ENCODE assay signal across 20 cellular contexts in the genomic region with DNA sequence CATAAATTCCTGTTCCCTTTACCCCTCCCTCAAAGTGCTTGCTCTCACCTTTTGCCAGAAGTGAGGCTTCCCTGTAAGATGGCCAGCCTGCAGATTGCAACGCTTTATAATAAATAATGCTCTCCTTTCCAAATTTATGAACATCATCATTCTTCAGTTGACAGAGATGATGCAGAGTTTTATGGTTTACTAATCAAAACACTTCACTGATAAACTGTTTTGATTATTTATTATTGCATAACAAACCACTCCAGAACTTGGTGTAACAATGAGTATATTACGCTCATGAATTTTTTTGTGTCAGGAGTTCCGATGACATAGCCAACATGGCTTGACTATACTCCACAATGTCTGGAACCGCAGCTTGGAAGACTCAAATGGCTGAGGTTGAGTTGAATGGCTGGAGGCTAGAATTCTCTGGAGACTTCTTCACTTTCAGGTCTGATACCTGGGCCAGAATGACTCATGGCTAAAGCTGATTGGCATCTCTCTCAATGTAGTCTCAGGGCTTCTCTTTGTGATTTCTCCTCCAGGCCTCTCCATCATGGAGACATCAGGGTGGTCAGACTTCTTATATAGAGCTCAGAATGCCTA. TPM values are rescaled to one million over a fixed set of nuclear protein-coding genes. Genes with fewer than 3 reads are reported as not detected.
DNase-seq lines count a peak whose midpoint lies in the region; ATAC-seq, FAIRE-seq and TF ChIP-seq lines count a peak whose summit lies in the region.
"Had no signal": no experiment of that assay in that cellular context is flagged by ENCODE, and none has a peak within 500 bp of the region (broad histone marks: within the 10 kb centered on the region; RNA-seq: fewer than 3 reads in every experiment).

No MANE protein-coding gene starts in this region.

- no peaks in the 10 kb centered on the region for H3K9me3 Mint-ChIP-seq in dendritic cell treated with granulocyte-macrophage colony-stimulating factor and Interleukin-4, amounts not matched to agents 40 ng/mL and 50 ng/mL, for 4 days
- H3K9me3 Mint-ChIP-seq in nephron = no peaks in the 10 kb centered on the region
- H3K9me3 Mint-ChIP-seq: T-helper 1 cell treated with Interleukin-12 subunit alpha and Interleukin-12 subunit beta and Interleukin-4 antibody, amounts not matched to agents 30 μg/mL and 1 μg/mL, for 36 hours had no signal

- H3K9me3 ChIP-seq in A549 (no peaks in the 10 kb centered on the region), small intestine (ENCODE audit: control insufficient read depth, low read depth) (no peaks in the 10 kb centered on the region)
- H3K9me3 ChIP-seq: left ventricle myocardium inferior, ovary had no signal

- TF ChIP-seq RAD21 in A549 (conservative IDR thresholded peaks at IDR 0.05 in 1 of 2, IDR thresholded peaks at IDR 0.05 in 1 of 2) = no peak

- H3K36me3 ChIP-seq in small intestine (ENCODE audit: control insufficient read depth in 2 of 2, insufficient read depth in 2 of 2, low read length in 2 of 2) = no peaks in the 10 kb centered on the region
- H3K36me3 ChIP-seq: left ventricle myocardium inferior, ovary had no signal

- H3K27ac Mint-ChIP-seq in dendritic cell treated with granulocyte-macrophage colony-stimulating factor and Interleukin-4, amounts not matched to agents 40 ng/mL and 50 ng/mL, for 4 days = peak overlapping the region; percentile 66
- peak overlapping the region; percentile 89 to 92 (median 91) for H3K27ac Mint-ChIP-seq in nephron
- H3K27ac Mint-ChIP-seq: activated T-helper 1 cell treated with anti-CD3 and anti-CD28 coated beads, Interleukin-12 subunit alpha, Interleukin-12 subunit beta, Interleukin-2, Interleukin-4 antibody, amounts not matched to agents 30 ng/mL and 10 ng/mL and 1 ng/mL, durations not matched to agents 14 hours and 24 hours and 36 hours; T-helper 1 cell treated with Interleukin-12 subunit alpha and Interleukin-12 subunit beta and Interleukin-4 antibody, amounts not matched to agents 30 μg/mL and 1 μg/mL, for 36 hours had no signal

- ATAC-seq in A549 (0 out of 6 replicates have a peak, but pooled peaks of 1 of the 2 experiments have one; percentile 42), HG03354 (IDR thresholded peaks at IDR 0.05; ENCODE audit: poor library complexity, severe bottlenecking, unreplicated experiment) (peak; percentile 46), HG03520 (IDR thresholded peaks at IDR 0.05; ENCODE audit: unreplicated experiment) (no peak)
- ATAC-seq: HCT116 had no signal

- 88% methylated on average over 4 of the region's 4 CpGs for WGBS in A549 (ENCODE audit: missing lambda C conversion rate)
- WGBS in small intestine, 3 donors = 71 to 85% (median 74%) methylated on average over 4 of the region's 4 CpGs

- H3K27ac ChIP-seq in A549 (peak overlapping the region; percentile 63 to 83), small intestine (ENCODE audit: low read depth in 1 of 2, low read length in 1 of 2) (peak overlapping the region in 1 of 2 donors; percentile 13)
- H3K27ac ChIP-seq: C4-2B, left ventricle myocardium inferior, ovary had no signal

- no peaks in the 10 kb centered on the region for H3K36me3 Mint-ChIP-seq in dendritic cell treated with granulocyte-macrophage colony-stimulating factor and Interleukin-4, amounts not matched to agents 40 ng/mL and 50 ng/mL, for 4 days (ENCODE audit: low read depth)
- H3K36me3 Mint-ChIP-seq in nephron (ENCODE audit: low read depth) = no peaks in the 10 kb centered on the region

- CTCF ChIA-PET in A549 (lab: Yijun Ruan, JAX) = interaction anchor here (1.2 to 1.5 kb wide), 2 partner anchors 17 to 27 kb away, joined by 3 read pairs; partner anchors contain the start of gene TGFBR2

- H3K4me1 ChIP-seq in A549 (peaks cover 34% of the 10 kb centered on the region), small intestine (ENCODE audit: control insufficient read depth in 2 of 2, insufficient read depth in 1 of 2, low read depth in 1 of 2, low read length in 1 of 2) (peaks cover 2 to 8% of the 10 kb centered on the region in 2 donors)

- H3K4me3 ChIP-seq in A549 (no peak overlapping the region), small intestine (ENCODE audit: low read depth in 1 of 2, low read length in 2 of 2) (no peak overlapping the region)
- H3K4me3 ChIP-seq: left ventricle myocardium inferior, ovary had no signal

- peaks cover 26% of the 10 kb centered on the region for H3K4me1 Mint-ChIP-seq in dendritic cell treated with granulocyte-macrophage colony-stimulating factor and Interleukin-4, amounts not matched to agents 40 ng/mL and 50 ng/mL, for 4 days (ENCODE audit: low read depth)
- peaks cover 24% of the 10 kb centered on the region for H3K4me1 Mint-ChIP-seq in nephron

- no peaks in the 10 kb centered on the region for H3K27me3 Mint-ChIP-seq in dendritic cell treated with granulocyte-macrophage colony-stimulating factor and Interleukin-4, amounts not matched to agents 40 ng/mL and 50 ng/mL, for 4 days
- H3K27me3 Mint-ChIP-seq in nephron (ENCODE audit: low read depth) = peaks cover 3% of the 10 kb centered on the region

- POLR2A ChIA-PET in A549 (lab: Yijun Ruan, JAX) = no interaction called here

- no peak for TF ChIP-seq POLR2A in A549 (IDR thresholded peaks at IDR 0.05; ENCODE audit: low read length)

- FAIRE-seq in A549 (lab: Jason Lieb, UNC) = no peak
- no peak for FAIRE-seq in small intestine (lab: Jason Lieb, UNC)

- DNase-seq in A549 (ENCODE audit: low read depth in 1 of 2, low spot score in 1 of 2) (no peak), epidermal melanocyte (ENCODE audit: insufficient read length, low spot score) (no peak), small intestine (no peak)
- DNase-seq in effector CD8-positive, alpha-beta T cell (lab: John Stamatoyannopoulos, UW) = no peak
- DNase-seq: activated CD4-positive, CD25-positive, alpha-beta regulatory T cell; central memory CD4-positive, alpha-beta T cell; DND-41; left ventricle myocardium inferior; NCI-H146; NCI-H446; ovary; SHP77 had no signal

- no peak for TF ChIP-seq EP300 in A549 (IDR thresholded peaks at IDR 0.05)

- H3K27me3 ChIP-seq in small intestine (ENCODE audit: control insufficient read depth in 2 of 2, insufficient read depth in 2 of 2, low read length in 2 of 2) = no peaks in the 10 kb centered on the region
- H3K27me3 ChIP-seq: ovary had no signal

- TF ChIP-seq CTCF in A549 (IDR thresholded peaks at IDR 0.05) = no peak
- no peak for TF ChIP-seq CTCF in nephron (IDR thresholded peaks at IDR 0.05; ENCODE audit: unreplicated experiment in 3 of 3)

- H3K4me2 ChIP-seq in A549 = peak overlapping the region; percentile 57

- intact Hi-C loops in dendritic cell treated with granulocyte-macrophage colony-stimulating factor and Interleukin-4, amounts not matched to agents 40 ng/mL and 50 ng/mL, for 4 days (cut with micrococcal nuclease) = no loop called here

- H3K4me3 Mint-ChIP-seq in dendritic cell treated with granulocyte-macrophage colony-stimulating factor and Interleukin-4, amounts not matched to agents 40 ng/mL and 50 ng/mL, for 4 days = no peak overlapping the region
- no peak overlapping the region for H3K4me3 Mint-ChIP-seq in nephron
- H3K4me3 Mint-ChIP-seq: activated T-helper 1 cell treated with anti-CD3 and anti-CD28 coated beads, Interleukin-12 subunit alpha, Interleukin-12 subunit beta, Interleukin-2, Interleukin-4 antibody, amounts not matched to agents 30 ng/mL and 10 ng/mL and 1 ng/mL, durations not matched to agents 14 hours and 24 hours and 36 hours; T-helper 1 cell treated with Interleukin-12 subunit alpha and Interleukin-12 subunit beta and Interleukin-4 antibody, amounts not matched to agents 30 μg/mL and 1 μg/mL, for 36 hours had no signal

TF ChIP-seq in A549, 52 proteins besides CTCF, POLR2A, EP300 and RAD21:
- TF ChIP-seq HOXB13 (CRISPR knock-in tag; IDR thresholded peaks at IDR 0.05; ENCODE audit: low read depth) (0 out of 2 replicates have a peak, but pooled peaks have one; percentile 38), NFE2L2 (conservative IDR thresholded peaks at IDR 0.05; ENCODE audit: low read length) (no peak)

RNA-seq across cellular contexts. Expression of gene TGFBR2, which starts 27.3 kb away (rescaled TPM):
- polyA plus RNA-seq in A549 (2011; rRNA removed) (97.4 and 119 TPM in 2 replicates), A549 (2017; fragmentation: RNase III; extraction: RNeasy Plus Mini Kit Qiagen cat#74134 plus additional on column Dnase treatment) (47.0 to 57.8 TPM (median 48.5 TPM) in 3 replicates), small intestine (10 to 100 TPM in 2 of 3 donors, 1 to 10 TPM in 1; 6.0 to 77.5 (median 13.5) TPM)
- 21.5 and 26.8 TPM in 2 replicates for polyA plus RNA-seq in A549 (2012; cell fraction: cytosol; rRNA removed)
- polyA plus RNA-seq in A549 (2012; cell fraction: nucleus; rRNA removed) = 20.0 and 20.1 TPM in 2 replicates
- polyA minus RNA-seq in A549 (2011; rRNA and poly(A)+ RNA removed) = 103 and 115 TPM in 2 replicates
